In genomic region chr7:71135663-71136062, GRCh38 we compare ENCODE assay signal across 24 cellular contexts. TPM values are rescaled to one million over a fixed set of nuclear protein-coding genes. Genes with fewer than 3 reads are reported as not detected.
"Had no signal": no experiment of that assay in that cellular context is flagged by ENCODE, and none has a peak within 500 bp of the region (broad histone marks: within the 10 kb centered on the region; RNA-seq: fewer than 3 reads in every experiment).

No MANE protein-coding gene starts in this region.

- H3K27ac ChIP-seq: cardiac muscle cell, neutrophil, ovary, spleen, thyroid gland, VCaP had no signal

- H3K36me3 ChIP-seq: cardiac muscle cell, neutrophil, ovary, spleen, thyroid gland had no signal

- DNase-seq: activated CD4-positive, alpha-beta T cell treated with anti-CD3 and anti-CD28 coated beads, Interleukin-2, amount 50 U/mL, for 1 hour; activated CD4-positive, CD25-positive, alpha-beta regulatory T cell treated with anti-CD3 and anti-CD28 coated beads, Interleukin-2, amount 50 U/mL, for 72 hours; activated CD8-positive, alpha-beta memory T cell treated with anti-CD3 and anti-CD28 coated beads, Interleukin-2, amount 50 U/mL, for 48 hours; activated naive CD4-positive, alpha-beta T cell treated with anti-CD3 and anti-CD28 coated beads, Interleukin-2, amount 10 ng/mL, durations not matched to agents 7 days and 5 days; activated T-cell treated with anti-CD3 and anti-CD28 coated beads, Interleukin-2, amount 50 U/mL, for 48 hours; amygdala; effector memory CD4-positive, alpha-beta T cell; hippocampal formation; kidney glomerular epithelial cell; spleen; stimulated activated CD4-positive, alpha-beta T cell treated with anti-CD3 and anti-CD28 coated beads, Interleukin-4, amount 100 ng/mL, for 24 hours; stimulated activated naive CD8-positive, alpha-beta T cell treated with anti-CD3 and anti-CD28 coated beads, Interleukin-15, Interleukin-2, amounts not matched to agents 100 U/mL and 50 U/mL, for 24 hours; T-cell; thyroid gland had no signal

- H3K4me3 ChIP-seq: cardiac muscle cell, ovary, spleen, thyroid gland had no signal

- H3K27me3 ChIP-seq: ovary, thyroid gland had no signal

- ATAC-seq: esophagus mucosa; sciatic nerve; stimulated activated naive CD8-positive, alpha-beta T cell treated with anti-CD3 and anti-CD28 coated beads, Interleukin-15, Interleukin-2, amounts not matched to agents 100 U/mL and 50 U/mL, for 24 hours; T-cell had no signal

- H3K9me3 ChIP-seq: neutrophil, ovary, thyroid gland had no signal

RNA-seq across cellular contexts. Expression of gene GALNT17, which starts 3.7 kb away (rescaled TPM):
- total RNA-seq: activated CD8-positive, alpha-beta memory T cell treated with anti-CD3 and anti-CD28 coated beads for 36 hours; dermis microvascular lymphatic vessel endothelial cell; endothelial cell of umbilical vein; pulmonary artery endothelial cell had no signal
